ENCODE assay signal across 8 cellular contexts in genomic region chr19:58154287-58154678, GRCh38. TPM values are rescaled to one million over a fixed set of nuclear protein-coding genes. Genes with fewer than 3 reads are reported as not detected.
DNase-seq lines count a peak whose midpoint lies in the region; ATAC-seq and TF ChIP-seq lines count a peak whose summit lies in the region.

No MANE protein-coding gene starts in this region.

- no peaks in the 10 kb centered on the region for H4K20me1 ChIP-seq in BLaER1

- H3K27me3 ChIP-seq in BLaER1, result no peaks in the 10 kb centered on the region
- no peaks in the 10 kb centered on the region for H3K27me3 ChIP-seq in liver (ENCODE audit: control insufficient read depth in 4 of 4, insufficient read depth in 4 of 4, low read length in 3 of 4)
- no peaks in the 10 kb centered on the region for H3K27me3 ChIP-seq in subcutaneous abdominal adipose tissue (ENCODE audit: control insufficient read depth in 5 of 5, insufficient read depth in 4 of 5, low read length in 5 of 5)

- H3K9ac ChIP-seq in BLaER1 (peak overlapping the region; percentile 86), liver (ENCODE audit: low read depth in 1 of 2, low read length in 2 of 2) (peak overlapping the region; percentile 45 to 56), subcutaneous abdominal adipose tissue (ENCODE audit: low read length in 5 of 5) (peak overlapping the region in 4 of 5 donors; percentile 91 to 94 (median 92))

- H3K36me3 ChIP-seq in BLaER1 (no peaks in the 10 kb centered on the region), KOPT-K1 (ENCODE audit: insufficient read depth, low read length) (no peaks in the 10 kb centered on the region), liver (ENCODE audit: control insufficient read depth in 4 of 4, insufficient read depth in 3 of 4, low read depth in 1 of 4, low read length in 3 of 4) (peaks cover 0 to 2% (median 0%) of the 10 kb centered on the region in 4 donors), subcutaneous abdominal adipose tissue (ENCODE audit: control insufficient read depth in 5 of 5, insufficient read depth in 5 of 5, low read length in 5 of 5) (no peaks in the 10 kb centered on the region)

- peaks cover 35% of the 10 kb centered on the region for H3K4me1 ChIP-seq in BLaER1
- peaks cover 4 to 20% (median 11%) of the 10 kb centered on the region in 4 donors for H3K4me1 ChIP-seq in liver (ENCODE audit: control insufficient read depth in 4 of 4, insufficient read depth in 4 of 4, low read length in 3 of 4)
- H3K4me1 ChIP-seq in subcutaneous abdominal adipose tissue (ENCODE audit: control insufficient read depth in 5 of 5, insufficient read depth in 5 of 5, low read length in 5 of 5), result peaks cover 0 to 37% (median 29%) of the 10 kb centered on the region in 5 donors

- no peak for ATAC-seq in GM21717 (IDR thresholded peaks at IDR 0.05; ENCODE audit: unreplicated experiment)
- no peak for ATAC-seq in GM21723 (IDR thresholded peaks at IDR 0.05; ENCODE audit: unreplicated experiment)

- no peak for TF ChIP-seq RAD21 in liver (IDR thresholded peaks at IDR 0.05)

- WGBS in liver, result 6% methylated on average over 12 of the region's 12 CpGs

- H3K27ac ChIP-seq in BLaER1 (peak overlapping the region; percentile 87), KOPT-K1 (ENCODE audit: low read depth, low read length, poor library complexity, severe bottlenecking) (peak overlapping the region; percentile 65), cingulate gyrus (ENCODE audit: low read depth, low read length) (peak overlapping the region; percentile 83), liver (ENCODE audit: low read depth in 1 of 2, low read length in 2 of 2) (peak overlapping the region; percentile 69 to 87), subcutaneous abdominal adipose tissue (ENCODE audit: low read depth, low read length) (peak overlapping the region; percentile 77)

- peaks cover 27% of the 10 kb centered on the region for H3K9me3 ChIP-seq in BLaER1
- no peaks in the 10 kb centered on the region for H3K9me3 ChIP-seq in KOPT-K1 (ENCODE audit: insufficient read depth, low read length, poor library complexity, severe bottlenecking)
- H3K9me3 ChIP-seq in liver (ENCODE audit: control insufficient read depth in 4 of 4, low read length in 3 of 4), result peaks cover 7 to 20% (median 10%) of the 10 kb centered on the region in 4 donors
- H3K9me3 ChIP-seq in subcutaneous abdominal adipose tissue (ENCODE audit: control insufficient read depth in 5 of 5, low read length in 5 of 5), result peaks cover 0 to 10% (median 3%) of the 10 kb centered on the region in 5 donors

- H3K4me3 ChIP-seq in BLaER1 (peak overlapping the region; percentile 92), liver (ENCODE audit: low read depth in 1 of 3, low read length in 3 of 3) (peak overlapping the region; percentile 36 to 93 (median 88)), subcutaneous abdominal adipose tissue (ENCODE audit: low read depth in 1 of 5, low read length in 5 of 5) (peak overlapping the region; percentile 88 to 98 (median 93))

- DNase-seq in mesenteric fat pad (ENCODE audit: low spot score), result no peak

- no peak for TF ChIP-seq CTCF in liver (IDR thresholded peaks at IDR 0.05; ENCODE audit: low read depth, low read length, missing input control)

- peak overlapping the region; percentile 99 for H3K4me2 ChIP-seq in BLaER1

TF ChIP-seq in liver, 16 proteins besides CTCF, POLR2A, EP300 and RAD21:
- TF ChIP-seq FOXA2 (IDR thresholded peaks at IDR 0.05) (no peak), SP1 (IDR thresholded peaks at IDR 0.05) (no peak)
TF ChIP-seq in liver: peak in this region for 0.

RNA-seq across cellular contexts. Expression of gene ZNF329, which starts 3.7 kb away (rescaled TPM):
- total RNA-seq in liver (1 to 10 TPM; 5.4 to 6.8 TPM), mesenteric fat pad (8.3 TPM)
- polyA plus RNA-seq in liver, result 1 to 10 TPM; 1.2 to 2.2 TPM

RNA-seq across cellular contexts. Expression of gene ZNF274, which starts 28.6 kb away (rescaled TPM):
- total RNA-seq in liver (10 to 100 TPM; 12.8 to 18.2 TPM), mesenteric fat pad (20.5 TPM)
- 10 to 100 TPM in 1 of 2 donors, 1 to 10 TPM in 1; 5.7 to 10.9 TPM for polyA plus RNA-seq in liver

RNA-seq across cellular contexts. Expression of gene ZSCAN18, which starts 56.3 kb away (rescaled TPM):
- total RNA-seq in liver, result 10 to 100 TPM; 13.1 to 21.7 TPM
- polyA plus RNA-seq in liver, result 10 to 100 TPM in 1 of 2 donors, 1 to 10 TPM in 1; 2.1 to 10.3 TPM
- 34.8 TPM for total RNA-seq in mesenteric fat pad
